8 cellular contexts compared by ENCODE assay signal in genomic region chr17:48025904-48026502, GRCh38. TPM values are rescaled to one million over a fixed set of nuclear protein-coding genes. Genes with fewer than 3 reads are reported as not detected.
DNase-seq lines count a peak whose midpoint lies in the region; ATAC-seq and TF ChIP-seq lines count a peak whose summit lies in the region.

No MANE protein-coding gene starts in this region.

- no peak overlapping the region for H3K27ac ChIP-seq in SU-DHL-6 (ENCODE audit: low read depth, low read length)

- no peak for ATAC-seq in HG03439 (IDR thresholded peaks at IDR 0.05; ENCODE audit: unreplicated experiment)
- ATAC-seq in GM19397 (IDR thresholded peaks at IDR 0.05; ENCODE audit: unreplicated experiment) = no peak
- no peak for ATAC-seq in HG02973 (IDR thresholded peaks at IDR 0.05; ENCODE audit: unreplicated experiment)

- peak overlapping the region; percentile 42; the same call in 1 of the 2 replicates for H3K9ac ChIP-seq in SU-DHL-6 (ENCODE audit: low read length)
- H3K9ac ChIP-seq in skeletal muscle satellite cell (ENCODE audit: low read depth, low read length) = peak overlapping the region; percentile 22

- H3K36me3 ChIP-seq in SU-DHL-6 (ENCODE audit: low read length) = no peaks in the 10 kb centered on the region
- H3K36me3 ChIP-seq in skeletal muscle satellite cell (ENCODE audit: insufficient read depth, low read length) = no peaks in the 10 kb centered on the region

- H3K4me2 ChIP-seq in SU-DHL-6 (ENCODE audit: low read depth, low read length, poor library complexity, severe bottlenecking) (peak overlapping the region; percentile 66), skeletal muscle satellite cell (ENCODE audit: low read length) (peak overlapping the region; percentile 93)

- no peaks in the 10 kb centered on the region for H3F3A ChIP-seq in SU-DHL-6 (ENCODE audit: insufficient read depth)

- H2AFZ ChIP-seq in SU-DHL-6 (ENCODE audit: low read depth, low read length, severe bottlenecking) = no peak overlapping the region

- H3K27me3 ChIP-seq in SU-DHL-6 (ENCODE audit: low read length) (no peaks in the 10 kb centered on the region), skeletal muscle satellite cell (ENCODE audit: control insufficient read depth, insufficient read depth, low read length) (no peaks in the 10 kb centered on the region)

- H3K9me3 ChIP-seq in SU-DHL-6 (ENCODE audit: insufficient read depth, low read length) (no peaks in the 10 kb centered on the region), skeletal muscle satellite cell (replicated peaks; ENCODE audit: low read length) (no peaks in the 10 kb centered on the region)

- H3K9me2 ChIP-seq in SU-DHL-6 (replicated peaks; ENCODE audit: insufficient read depth, low read length) = no peaks in the 10 kb centered on the region

- no peaks in the 10 kb centered on the region for H4K20me1 ChIP-seq in SU-DHL-6 (ENCODE audit: low read depth, low read length)

- peaks cover 47% of the 10 kb centered on the region for H3K4me1 ChIP-seq in skeletal muscle satellite cell (ENCODE audit: control insufficient read depth, insufficient read depth, low read length)

- DNase-seq in GOT3 (lab: John Stamatoyannopoulos, UW) = peak; percentile 56
- peak in 1 of 2 donors; percentile 39 for DNase-seq in foreskin fibroblast
- DNase-seq in NCI-H2081 (lab: John Stamatoyannopoulos, UW) = no peak

- TF ChIP-seq CTCF in SU-DHL-6 (IDR thresholded peaks at IDR 0.05; ENCODE audit: insufficient read depth, low read length, poor library complexity, severe bottlenecking) (no peak), foreskin fibroblast (IDR thresholded peaks at IDR 0.05; ENCODE audit: low read depth, low read length) (no peak)

- H3K4me3 ChIP-seq in SU-DHL-6 (ENCODE audit: insufficient read depth, low read length, poor library complexity, severe bottlenecking) = no peak overlapping the region
- H3K4me3 ChIP-seq in foreskin fibroblast (ENCODE audit: low read depth in 1 of 2, low read length in 2 of 2) = peak overlapping the region; percentile 45 to 73
- peak overlapping the region; percentile 73 for H3K4me3 ChIP-seq in skeletal muscle satellite cell (ENCODE audit: low read length)

- H3K79me2 ChIP-seq in SU-DHL-6 (ENCODE audit: insufficient read depth, low read length) = no peaks in the 10 kb centered on the region

RNA-seq across cellular contexts. Expression of gene COPZ2, which starts 11.6 kb away (rescaled TPM):
- total RNA-seq in skeletal muscle satellite cell (2012; rRNA removed) = 22.6 and 47.8 TPM in 2 replicates

RNA-seq across cellular contexts. Expression of gene NFE2L1, which starts 22.2 kb away (rescaled TPM):
- total RNA-seq in skeletal muscle satellite cell (2012; rRNA removed) = 93.3 and 93.7 TPM in 2 replicates

RNA-seq across cellular contexts. Expression of gene CDK5RAP3, which starts 55.1 kb away (rescaled TPM):
- total RNA-seq in skeletal muscle satellite cell (2012; rRNA removed) = 35.8 and 42.3 TPM in 2 replicates
